23 cellular contexts compared by ENCODE assay signal in the genomic region with DNA sequence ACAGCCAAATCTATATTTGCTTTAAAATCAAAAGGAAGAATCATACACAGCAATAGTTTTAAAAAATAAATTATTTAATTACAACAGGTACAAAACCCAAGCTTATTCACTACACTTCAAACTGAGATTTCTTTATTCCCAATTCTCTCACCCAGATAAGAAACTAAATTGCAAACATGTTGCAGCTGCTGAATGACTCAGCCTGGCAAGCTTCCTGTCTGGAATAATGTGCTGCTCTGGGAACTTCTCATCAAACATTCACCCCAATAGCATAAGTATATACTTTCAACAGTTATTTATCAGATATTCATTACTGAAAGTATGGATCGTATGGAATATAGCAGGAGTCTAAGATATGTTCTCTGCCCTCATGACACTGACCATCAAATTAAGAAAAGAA. TPM values are rescaled to one million over a fixed set of nuclear protein-coding genes. Genes with fewer than 3 reads are reported as not detected.
DNase-seq lines count a peak whose midpoint lies in the region; ATAC-seq and TF ChIP-seq lines count a peak whose summit lies in the region.
"Had no signal": no experiment of that assay in that cellular context is flagged by ENCODE, and none has a peak within 500 bp of the region (broad histone marks: within the 10 kb centered on the region; RNA-seq: fewer than 3 reads in every experiment).

No MANE protein-coding gene starts in this region.

- H4K8ac ChIP-seq in mesenchymal stem cell (ENCODE audit: low read length), result no peak overlapping the region

- H3K4me1 Mint-ChIP-seq in chondrocyte (ENCODE audit: low read depth), result peaks cover 8% of the 10 kb centered on the region
- H3K4me1 Mint-ChIP-seq in CD4-positive, alpha-beta T cell (ENCODE audit: low read depth), result no peaks in the 10 kb centered on the region
- H3K4me1 Mint-ChIP-seq: activated naive CD4-positive, alpha-beta T cell treated with anti-CD3 and anti-CD28 coated beads, Interleukin-2, amount 50 U/mL, for 24 hours; CD14-positive monocyte; natural killer cell had no signal

- H2BK5ac ChIP-seq in mesenchymal stem cell (ENCODE audit: low read depth, low read length, poor library complexity, severe bottlenecking), result no peak overlapping the region

- H3K27me3 ChIP-seq in MG63, result no peaks in the 10 kb centered on the region
- no peaks in the 10 kb centered on the region for H3K27me3 ChIP-seq in mesenchymal stem cell (ENCODE audit: control insufficient read depth in 1 of 2, insufficient read depth in 1 of 2, low read length in 2 of 2)
- no peaks in the 10 kb centered on the region for H3K27me3 ChIP-seq in CD4-positive, alpha-beta T cell (ENCODE audit: control insufficient read depth, insufficient read depth, low read length)
- H3K27me3 ChIP-seq: brain microvascular endothelial cell, heart right ventricle had no signal

- H3K23ac ChIP-seq in mesenchymal stem cell (ENCODE audit: low read length in 2 of 2), result no peak overlapping the region

- H3K27ac ChIP-seq in mesenchymal stem cell (ENCODE audit: low read length, poor library complexity, severe bottlenecking), result no peak overlapping the region
- H3K27ac ChIP-seq in CD4-positive, alpha-beta T cell (ENCODE audit: low read depth, low read length), result no peak overlapping the region
- H3K27ac ChIP-seq: brain microvascular endothelial cell, heart right ventricle, psoas muscle, VCaP had no signal

- DNase-seq in A172 (ENCODE audit: low spot score) (peak; percentile 22), MG63 (peak; percentile 50), chondrocyte (ENCODE audit: low spot score) (no peak), mesenchymal stem cell (peak; percentile 84), NCI-H510A (lab: John Stamatoyannopoulos, UW) (no peak)
- no peak for DNase-seq in CD4-positive, alpha-beta T cell
- DNase-seq: activated CD4-positive, alpha-beta T cell treated with anti-CD3 and anti-CD28 coated beads, Interleukin-2, amount 50 U/mL, for 48 hours; activated T-cell treated with anti-CD3 and anti-CD28 coated beads, Interleukin-2, amount 50 U/mL, for 1 hour; brain microvascular endothelial cell; DMS79 treated with DMSO at 0.1 percent for 48 hours; erythroblast; heart right ventricle; MM.1S; natural killer cell; NCI-H1694; psoas muscle; SHP77 had no signal

- no peak overlapping the region for H2AK5ac ChIP-seq in mesenchymal stem cell (ENCODE audit: low read length, severe bottlenecking)

- H3K36me3 ChIP-seq in MG63 (no peaks in the 10 kb centered on the region), mesenchymal stem cell (ENCODE audit: control insufficient read depth in 1 of 2, insufficient read depth in 2 of 2, low read depth in 1 of 2, low read length in 2 of 2) (no peaks in the 10 kb centered on the region)
- H3K36me3 ChIP-seq: brain microvascular endothelial cell, heart right ventricle had no signal

- H3K79me1 ChIP-seq in mesenchymal stem cell (replicated peaks; ENCODE audit: low read length, poor library complexity, severe bottlenecking), result no peaks in the 10 kb centered on the region

- POLR2A ChIA-PET in CD4-positive, alpha-beta T cell (lab: Charles Lee), result no interaction called here

- no peak for ATAC-seq in HG02610 (IDR thresholded peaks at IDR 0.05; ENCODE audit: unreplicated experiment)
- ATAC-seq in CD4-positive, alpha-beta T cell (ENCODE audit: poor library complexity), result no peak
- ATAC-seq in GM19397 (IDR thresholded peaks at IDR 0.05; ENCODE audit: unreplicated experiment), result no peak
- ATAC-seq: heart right ventricle, natural killer cell, psoas muscle had no signal

- H3K4me3 Mint-ChIP-seq in chondrocyte (ENCODE audit: unreplicated experiment), result no peak overlapping the region
- no peak overlapping the region for H3K4me3 Mint-ChIP-seq in CD4-positive, alpha-beta T cell
- H3K4me3 Mint-ChIP-seq: activated naive CD4-positive, alpha-beta T cell treated with anti-CD3 and anti-CD28 coated beads, Interleukin-2, amount 50 U/mL, for 24 hours; CD14-positive monocyte; natural killer cell had no signal

- H3K9me3 Mint-ChIP-seq in chondrocyte (ENCODE audit: low read depth), result peaks cover 1% of the 10 kb centered on the region
- H3K9me3 Mint-ChIP-seq in CD4-positive, alpha-beta T cell, result peaks cover 2% of the 10 kb centered on the region

- no peak for TF ChIP-seq CTCF in chondrocyte (IDR thresholded peaks at IDR 0.05)
- TF ChIP-seq CTCF in CD4-positive, alpha-beta T cell (IDR thresholded peaks at IDR 0.05), result no peak

- H3K4ac ChIP-seq in mesenchymal stem cell (ENCODE audit: low read depth in 1 of 2, low read length in 2 of 2), result no peak overlapping the region

- H3K9me3 ChIP-seq in MG63, result no peaks in the 10 kb centered on the region
- H3K9me3 ChIP-seq in mesenchymal stem cell (ENCODE audit: control insufficient read depth, low read length), result no peaks in the 10 kb centered on the region
- H3K9me3 ChIP-seq in CD4-positive, alpha-beta T cell (ENCODE audit: control insufficient read depth, low read length), result no peaks in the 10 kb centered on the region

- no peak overlapping the region for H3K4me3 ChIP-seq in MG63
- no peak overlapping the region for H3K4me3 ChIP-seq in mesenchymal stem cell (ENCODE audit: insufficient read depth in 1 of 2, low read depth in 1 of 2, low read length in 2 of 2)
- H3K4me3 ChIP-seq: heart right ventricle, psoas muscle had no signal

- no CpG with 5 or more reads among the region's 1 CpG for WGBS in mesenchymal stem cell

- no peak overlapping the region for H2BK12ac ChIP-seq in mesenchymal stem cell (ENCODE audit: low read length in 2 of 2)

- H3K4me1 ChIP-seq in mesenchymal stem cell (ENCODE audit: control insufficient read depth, insufficient read depth, low read depth, low read length), result no peaks in the 10 kb centered on the region
- H3K4me1 ChIP-seq: heart right ventricle, psoas muscle had no signal

- no peak overlapping the region for H3K18ac ChIP-seq in mesenchymal stem cell (ENCODE audit: low read depth in 1 of 2, low read length in 2 of 2)

- no peak overlapping the region for H3K4me2 ChIP-seq in mesenchymal stem cell (ENCODE audit: low read length, poor library complexity, severe bottlenecking)

- no peak overlapping the region for H2BK15ac ChIP-seq in mesenchymal stem cell (ENCODE audit: low read depth, poor library complexity, severe bottlenecking)

- intact Hi-C loops in CD4-positive, alpha-beta T cell (cut with DNase I, micrococcal nuclease), result no loop called here

- H3K27me3 Mint-ChIP-seq in chondrocyte (ENCODE audit: low read depth), result peaks cover 3% of the 10 kb centered on the region
- H3K27me3 Mint-ChIP-seq in CD4-positive, alpha-beta T cell, result no peaks in the 10 kb centered on the region
- H3K27me3 Mint-ChIP-seq: activated naive CD4-positive, alpha-beta T cell treated with anti-CD3 and anti-CD28 coated beads, Interleukin-2, amount 50 U/mL, for 24 hours had no signal

- no peak overlapping the region for H2AFZ ChIP-seq in mesenchymal stem cell (ENCODE audit: low read depth, low read length)

- H3K27ac Mint-ChIP-seq in chondrocyte (ENCODE audit: unreplicated experiment), result peak overlapping the region; percentile 9
- no peak overlapping the region for H3K27ac Mint-ChIP-seq in CD4-positive, alpha-beta T cell
- H3K27ac Mint-ChIP-seq: activated naive CD4-positive, alpha-beta T cell treated with anti-CD3 and anti-CD28 coated beads, Interleukin-2, amount 50 U/mL, for 24 hours; CD14-positive monocyte; natural killer cell had no signal

- H3K14ac ChIP-seq in mesenchymal stem cell (ENCODE audit: low read length in 2 of 2), result no peak overlapping the region

- no peak overlapping the region for H3K9ac ChIP-seq in mesenchymal stem cell (ENCODE audit: low read length)

- no peak overlapping the region for H4K91ac ChIP-seq in mesenchymal stem cell (ENCODE audit: low read length)

- CTCF ChIA-PET in CD4-positive, alpha-beta T cell (lab: Charles Lee), result no interaction called here

- no peak overlapping the region for H2BK120ac ChIP-seq in mesenchymal stem cell (ENCODE audit: low read depth, low read length)

- no peaks in the 10 kb centered on the region for H3K36me3 Mint-ChIP-seq in chondrocyte (ENCODE audit: low read depth)
- no peaks in the 10 kb centered on the region for H3K36me3 Mint-ChIP-seq in CD4-positive, alpha-beta T cell (ENCODE audit: low read depth)
- H3K36me3 Mint-ChIP-seq: CD14-positive monocyte, natural killer cell had no signal

RNA-seq across cellular contexts. Expression of a gene that starts 43.0 kb away (rescaled TPM):
- total RNA-seq in A172 (2014; rRNA removed; shearing (Covaris generic)), result not detected in 2 replicates
- total RNA-seq in MG63 (2014; rRNA removed; shearing (Covaris generic); ENCODE audit: low replicate concordance), result 0.67 TPM in 1 of 2 replicates, not detected in the other
- total RNA-seq in chondrocyte, result not detected in 3 replicates
- polyA plus RNA-seq in mesenchymal stem cell (2013, experiment 1 of 2), result 21.3 TPM
- 21.7 TPM for polyA plus RNA-seq in mesenchymal stem cell (2013, experiment 2 of 2)
- not detected for total RNA-seq in CD4-positive, alpha-beta T cell
- total RNA-seq: natural killer cell; psoas muscle; T-helper 1 cell treated with Interleukin-12 subunit alpha and Interleukin-12 subunit beta and Interleukin-4 antibody, amounts not matched to agents 30 ng/mL and 1 ng/mL, for 36 hours had no signal
- polyA plus RNA-seq: CD14-positive monocyte had no signal

Comparison
In these comparisons a context has a peak if more than half of its experiments do, and no peak if none do; other contexts are left out.
1. DNase-seq: peak in A172 (single experiment), MG63 (single experiment) and mesenchymal stem cell (single experiment); none in chondrocyte (single experiment), CD4-positive, alpha-beta T cell (0 of 10) and NCI-H510A (single experiment).